Comparison of ENCODE assay signal across 19 cellular contexts in the genomic region with DNA sequence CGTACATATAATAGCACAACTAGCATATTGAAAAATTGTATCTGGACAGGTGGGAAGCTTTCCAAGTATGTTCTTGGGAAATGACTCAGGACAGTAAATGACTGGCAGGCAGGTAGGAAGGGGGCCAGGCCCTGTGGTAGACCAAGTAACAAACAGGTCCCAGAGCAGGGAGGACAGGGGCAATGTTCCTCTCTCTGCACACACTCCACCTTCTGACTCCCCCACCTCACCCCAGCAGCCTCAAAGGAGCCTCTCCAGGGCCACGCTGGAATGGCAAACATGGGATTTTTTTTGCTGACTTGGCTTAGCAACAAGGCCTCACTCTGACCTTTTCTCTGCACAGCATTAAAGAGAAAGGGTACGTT. TPM values are rescaled to one million over a fixed set of nuclear protein-coding genes. Genes with fewer than 3 reads are reported as not detected.
DNase-seq lines count a peak whose midpoint lies in the region; ATAC-seq, FAIRE-seq and TF ChIP-seq lines count a peak whose summit lies in the region.
"Had no signal": no experiment of that assay in that cellular context is flagged by ENCODE, and none has a peak within 500 bp of the region (broad histone marks: within the 10 kb centered on the region; RNA-seq: fewer than 3 reads in every experiment).

No MANE protein-coding gene starts in this region.

- peak; percentile 51 to 62 (median 56) for ATAC-seq in right lobe of liver
- ATAC-seq in Right ventricle myocardium superior (ENCODE audit: poor library complexity) = no peak
- ATAC-seq: activated CD4-positive, alpha-beta T cell treated with anti-CD3 and anti-CD28 coated beads for 36 hours; activated naive CD4-positive, alpha-beta T cell treated with anti-CD3 and anti-CD28 coated beads, Interleukin-2, amount 50 U/mL, for 72 hours; stimulated activated naive CD8-positive, alpha-beta T cell treated with anti-CD3 and anti-CD28 coated beads, Interleukin-15, Interleukin-2, amounts not matched to agents 100 U/mL and 50 U/mL, for 24 hours had no signal

- TF ChIP-seq CTCF in choroid plexus epithelial cell (conservative IDR thresholded peaks at IDR 0.05; ENCODE audit: low read depth, low read length) (no peak), right lobe of liver (IDR thresholded peaks at IDR 0.05) (no peak)

- H3K4me1 ChIP-seq in BLaER1 (peaks cover 11% of the 10 kb centered on the region), right lobe of liver (peaks cover 0 to 10% (median 4%) of the 10 kb centered on the region in 4 donors)
- H3K4me1 ChIP-seq: spleen, uterus had no signal

- peak; percentile 38 for DNase-seq in M059J (ENCODE audit: low read depth)
- peak; percentile 16 for DNase-seq in choroid plexus epithelial cell (ENCODE audit: low read depth)
- DNase-seq in right lobe of liver = no peak
- DNase-seq in AG08396 (ENCODE audit: low spot score) = no peak
- no peak for DNase-seq in T-helper 2 cell
- DNase-seq in HTR-8/SVneo (ENCODE audit: insufficient read length, low spot score) = no peak
- DNase-seq in Right ventricle myocardium superior = no peak
- DNase-seq: activated CD4-positive, alpha-beta T cell treated with anti-CD3 and anti-CD28 coated beads for 36 hours; KG1; NCI-H1436; NCI-H2227 treated with DMSO at 0.1 percent for 48 hours; NK-92 treated with Interleukin-12 subunit alpha and Interleukin-12 subunit beta, amount 100 ng/mL, for 24 hours; ovary; spleen; stimulated activated naive CD8-positive, alpha-beta T cell treated with anti-CD3 and anti-CD28 coated beads, Interleukin-15, Interleukin-2, amounts not matched to agents 100 U/mL and 50 U/mL, for 24 hours; T-helper 9 cell; uterus had no signal

- H3K27me3 ChIP-seq in BLaER1 (no peaks in the 10 kb centered on the region), right lobe of liver (no peaks in the 10 kb centered on the region)
- H3K27me3 ChIP-seq: ovary, spleen, uterus had no signal

- H3K4me2 ChIP-seq in BLaER1 = peak overlapping the region; percentile 17; the same call in 1 of the 2 replicates

- WGBS in right lobe of liver (ENCODE audit: insufficient coverage, low coverage, low lambda C conversion rate, missing lambda C conversion rate) = 2% methylated on average over 3 of the region's 3 CpGs

- no peak overlapping the region for H3K9ac ChIP-seq in BLaER1

- H3K36me3 ChIP-seq in BLaER1 (no peaks in the 10 kb centered on the region), right lobe of liver (no peaks in the 10 kb centered on the region)
- H3K36me3 ChIP-seq: ovary, spleen, uterus had no signal

- intact Hi-C loops in right lobe of liver (cut with DNase I) (no loop called here), Right ventricle myocardium superior (cut with DNase I) (no loop called here)

- no peaks in the 10 kb centered on the region for H3K9me3 ChIP-seq in BLaER1
- H3K9me3 ChIP-seq in right lobe of liver = no peaks in the 10 kb centered on the region
- H3K9me3 ChIP-seq: ovary, spleen, uterus had no signal

- TF ChIP-seq POLR2A in right lobe of liver (IDR thresholded peaks at IDR 0.05) = no peak

- H3K27ac ChIP-seq in BLaER1 = peak overlapping the region; percentile 21; the same call in 1 of the 2 replicates
- no peak overlapping the region for H3K27ac ChIP-seq in right lobe of liver
- H3K27ac ChIP-seq: ovary, spleen, uterus had no signal

- no peak overlapping the region for H3K4me3 ChIP-seq in BLaER1
- H3K4me3 ChIP-seq in choroid plexus epithelial cell (ENCODE audit: low read depth, low read length) = no peak overlapping the region
- no peak overlapping the region for H3K4me3 ChIP-seq in right lobe of liver
- H3K4me3 ChIP-seq: ovary, spleen, uterus had no signal

- no peaks in the 10 kb centered on the region for H4K20me1 ChIP-seq in BLaER1

- no peak for FAIRE-seq in HTR-8/SVneo (lab: Jason Lieb, UNC)

RNA-seq across cellular contexts. Expression of a gene that starts 31.1 kb away (rescaled TPM):
- 0.12 and 0.52 TPM in 2 replicates for total RNA-seq in M059J (2014; rRNA removed; shearing (Covaris generic))
- total RNA-seq in right lobe of liver (100 to 1,000 TPM in 5 of 6 experiments, 10 to 100 TPM in 1; 96.4 to 152 (median 123) TPM), Right ventricle myocardium superior (4.2 TPM)

Comparison
In these comparisons a context has a peak if more than half of its experiments do, and no peak if none do; other contexts are left out.
1. DNase-seq: peak in M059J (single experiment) and choroid plexus epithelial cell (single experiment); none in right lobe of liver (0 of 3), AG08396 (single experiment), T-helper 2 cell (0 of 5), HTR-8/SVneo (single experiment) and Right ventricle myocardium superior (single experiment).
2. RNA of a gene that starts 31.1 kb away (total RNA-seq): 96.4 to 152 TPM in right lobe of liver; 4.2 TPM in Right ventricle myocardium superior (single experiment) and 0.12 to 0.52 TPM in M059J; every median in the first group is over 10 times any median in the second.